Comparison of ENCODE assay signal across 11 cellular contexts in the genomic region with DNA sequence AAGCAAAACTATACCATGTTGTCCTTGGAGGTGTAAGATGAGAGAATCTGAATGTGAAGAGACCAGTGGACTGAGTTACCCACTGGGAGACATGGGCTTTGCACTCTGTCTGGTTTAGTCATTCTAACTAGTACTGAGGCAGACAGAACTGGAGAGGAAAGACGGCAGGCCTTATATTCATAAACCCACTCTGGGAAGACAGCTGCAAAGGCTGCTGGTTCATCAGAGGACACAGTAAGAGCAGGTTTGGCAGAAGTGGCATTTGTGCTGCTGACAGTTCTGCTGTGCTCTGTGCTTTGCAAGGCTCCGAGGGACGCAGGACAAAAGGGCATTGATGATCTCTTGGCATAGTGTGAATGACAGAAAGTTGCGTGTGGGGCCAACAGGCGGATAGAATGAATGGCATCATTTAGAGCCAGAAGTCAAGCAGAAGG.
A peak's percentile ranks its signal among the peaks of the same experiment; 100 is the strongest.
DNase-seq lines count a peak whose midpoint lies in the region; ATAC-seq, FAIRE-seq and TF ChIP-seq lines count a peak whose summit lies in the region.
"Had no signal": no experiment of that assay in that cellular context is flagged by ENCODE, and none has a peak within 500 bp of the region (broad histone marks: within the 10 kb centered on the region; RNA-seq: fewer than 3 reads in every experiment).

No MANE protein-coding gene starts in this region.

- no peak overlapping the region for H4K5ac ChIP-seq in H1 (ENCODE audit: insufficient read length, low read depth, low read length)

- no peak overlapping the region for H3K56ac ChIP-seq in H1 (replicated peaks; ENCODE audit: insufficient read length, low read depth, low read length)

- no peak overlapping the region for H3K4me2 ChIP-seq in H1 (ENCODE audit: insufficient read depth in 1 of 2, low read depth in 2 of 2, low read length in 2 of 2)

- H3K27me3 ChIP-seq in H1 (replicated peaks in 1 of 4; ENCODE audit: control insufficient read depth in 3 of 4, extremely low read depth in 1 of 4, insufficient read depth in 3 of 4, low read length in 3 of 4): no peaks in the 10 kb centered on the region
- H3K27me3 ChIP-seq in liver (ENCODE audit: control insufficient read depth in 4 of 4, insufficient read depth in 4 of 4, low read length in 3 of 4): no peaks in the 10 kb centered on the region
- no peaks in the 10 kb centered on the region for H3K27me3 ChIP-seq in subcutaneous abdominal adipose tissue (ENCODE audit: control insufficient read depth in 5 of 5, insufficient read depth in 4 of 5, low read length in 5 of 5)
- H3K27me3 ChIP-seq in small intestine (ENCODE audit: control insufficient read depth in 2 of 2, insufficient read depth in 2 of 2, low read length in 2 of 2): no peaks in the 10 kb centered on the region
- H3K27me3 ChIP-seq in colonic mucosa: no peaks in the 10 kb centered on the region
- H3K27me3 ChIP-seq: upper lobe of left lung had no signal

- ATAC-seq in HG03280 (IDR thresholded peaks at IDR 0.05; ENCODE audit: unreplicated experiment) (peak; percentile 49), HG02938 (IDR thresholded peaks at IDR 0.05; ENCODE audit: unreplicated experiment) (no peak)

- H3K9me3 ChIP-seq in H1 (ENCODE audit: insufficient read depth in 2 of 2, low read depth in 1 of 2, low read length in 1 of 2) (no peaks in the 10 kb centered on the region), liver (ENCODE audit: control insufficient read depth in 4 of 4, low read length in 3 of 4) (no peaks in the 10 kb centered on the region), subcutaneous abdominal adipose tissue (ENCODE audit: control insufficient read depth in 5 of 5, low read length in 5 of 5) (no peaks in the 10 kb centered on the region), small intestine (ENCODE audit: control insufficient read depth, low read depth) (no peaks in the 10 kb centered on the region), colonic mucosa (no peaks in the 10 kb centered on the region)
- H3K9me3 ChIP-seq: upper lobe of left lung had no signal

- no peak overlapping the region for H3K14ac ChIP-seq in H1 (ENCODE audit: insufficient read length)

- CTCF ChIA-PET in H1 (lab: Charles Lee; ENCODE audit: partially characterized antibody): interaction anchor here (1.2 kb wide), 1 partner anchor 12 kb away, joined by 3 read pairs; no protein-coding TSS in a partner anchor

- no peaks in the 10 kb centered on the region; the same call in 1 of the 2 replicates for H3K23me2 ChIP-seq in H1 (ENCODE audit: low read depth, low read length)

- H2AK5ac ChIP-seq in H1 (ENCODE audit: low read depth, low read length): no peak overlapping the region

- TF ChIP-seq EP300 in H1 (IDR thresholded peaks at IDR 0.05; ENCODE audit: borderline replicate concordance in 1 of 2, low read depth in 2 of 2, low read length in 2 of 2): no peak

- H3K27ac ChIP-seq in H1 (ENCODE audit: low read depth, low read length) (no peak overlapping the region), liver (ENCODE audit: low read depth in 1 of 2, low read length in 2 of 2) (peak overlapping the region; percentile 53 to 58), subcutaneous abdominal adipose tissue (ENCODE audit: low read depth, low read length) (peak overlapping the region; percentile 15), small intestine (ENCODE audit: low read depth in 1 of 2, low read length in 1 of 2) (peak overlapping the region in 1 of 2 donors; percentile 27), colonic mucosa (no peak overlapping the region)

- no peak overlapping the region for H3K23ac ChIP-seq in H1 (ENCODE audit: insufficient read length)

- no peak overlapping the region for H3K18ac ChIP-seq in H1 (ENCODE audit: extremely low read depth, low read length)

- H2BK5ac ChIP-seq in H1 (ENCODE audit: low read depth, low read length): no peak overlapping the region

- no peak for TF ChIP-seq CTCF in H1 (IDR thresholded peaks at IDR 0.05; ENCODE audit: control extremely low read depth in 1 of 3, insufficient read depth in 1 of 3, low read depth in 1 of 3, low read length in 3 of 3)
- no peak for TF ChIP-seq CTCF in liver (IDR thresholded peaks at IDR 0.05; ENCODE audit: low read depth, low read length, missing input control)
- TF ChIP-seq CTCF in colonic mucosa (IDR thresholded peaks at IDR 0.05): no peak

- H4K91ac ChIP-seq in H1 (replicated peaks; ENCODE audit: insufficient read length, low read length): no peak overlapping the region

- H2BK15ac ChIP-seq in H1 (ENCODE audit: low read length): no peak overlapping the region

- H4K8ac ChIP-seq in H1 (ENCODE audit: extremely low read depth, insufficient read depth, low read length): no peak overlapping the region

- no peak overlapping the region for H2BK120ac ChIP-seq in H1 (replicated peaks; ENCODE audit: low read depth, low read length)

- POLR2A ChIA-PET in H1 (lab: Charles Lee; ENCODE audit: partially characterized antibody): no interaction called here

- H3K4me3 ChIP-seq in H1 (ENCODE audit: extremely low read depth in 1 of 4, insufficient read depth in 2 of 4, low read depth in 3 of 4, low read length in 4 of 4) (no peak overlapping the region), liver (ENCODE audit: low read depth in 1 of 3, low read length in 3 of 3) (no peak overlapping the region), subcutaneous abdominal adipose tissue (ENCODE audit: low read depth in 1 of 5, low read length in 5 of 5) (peak overlapping the region in 2 of 5 donors; percentile 4 to 34), small intestine (ENCODE audit: low read depth in 1 of 2, low read length in 2 of 2) (no peak overlapping the region), colonic mucosa (no peak overlapping the region)
- H3K4me3 ChIP-seq: upper lobe of left lung had no signal

- no peaks in the 10 kb centered on the region for H4K20me1 ChIP-seq in H1 (replicated peaks in 1 of 2; ENCODE audit: control insufficient read depth in 1 of 2, insufficient read depth in 2 of 2, low read length in 2 of 2)

- H2BK20ac ChIP-seq in H1 (ENCODE audit: low read length): no peak overlapping the region

- TF ChIP-seq RAD21 in H1 (IDR thresholded peaks at IDR 0.05 in 1 of 2, conservative IDR thresholded peaks at IDR 0.05 in 1 of 2; ENCODE audit: low read depth in 2 of 2, low read length in 2 of 2) (no peak), liver (IDR thresholded peaks at IDR 0.05) (peak; percentile 54 to 68)

- no peaks in the 10 kb centered on the region for H3K4me1 ChIP-seq in H1 (replicated peaks in 1 of 4; ENCODE audit: control insufficient read depth in 3 of 4, insufficient read depth in 4 of 4, low read length in 3 of 4)
- peaks cover 2 to 22% (median 12%) of the 10 kb centered on the region in 4 donors for H3K4me1 ChIP-seq in liver (ENCODE audit: control insufficient read depth in 4 of 4, insufficient read depth in 4 of 4, low read length in 3 of 4)
- peaks cover 4 to 15% (median 5%) of the 10 kb centered on the region in 5 donors for H3K4me1 ChIP-seq in subcutaneous abdominal adipose tissue (ENCODE audit: control insufficient read depth in 5 of 5, insufficient read depth in 5 of 5, low read length in 5 of 5)
- peaks cover 0 to 3% of the 10 kb centered on the region in 2 donors for H3K4me1 ChIP-seq in small intestine (ENCODE audit: control insufficient read depth in 2 of 2, insufficient read depth in 1 of 2, low read depth in 1 of 2, low read length in 1 of 2)
- H3K4me1 ChIP-seq in colonic mucosa: no peaks in the 10 kb centered on the region

- peak overlapping the region; percentile 46; the same call in 1 of the 2 replicates for H2BK12ac ChIP-seq in H1 (ENCODE audit: low read depth, low read length)

- intact Hi-C loops in colonic mucosa (cut with DNase I): no loop called here

- no peaks in the 10 kb centered on the region for H3K79me1 ChIP-seq in H1 (ENCODE audit: low read depth, low read length)

- peak overlapping the region; percentile 31; the same call in 1 of the 2 replicates for H2AFZ ChIP-seq in H1 (ENCODE audit: low read length)

- FAIRE-seq in H1 (lab: Jason Lieb, UNC) (no peak), small intestine (lab: Jason Lieb, UNC) (no peak)

- no peaks in the 10 kb centered on the region for H3K79me2 ChIP-seq in H1 (ENCODE audit: control insufficient read depth in 1 of 2, insufficient read depth in 2 of 2, low read length in 2 of 2)

- H3K36me3 ChIP-seq in H1 (ENCODE audit: control insufficient read depth in 2 of 4, insufficient read depth in 4 of 4, low read length in 3 of 4) (no peaks in the 10 kb centered on the region), liver (ENCODE audit: control insufficient read depth in 4 of 4, insufficient read depth in 3 of 4, low read depth in 1 of 4, low read length in 3 of 4) (no peaks in the 10 kb centered on the region), subcutaneous abdominal adipose tissue (ENCODE audit: control insufficient read depth in 5 of 5, insufficient read depth in 5 of 5, low read length in 5 of 5) (no peaks in the 10 kb centered on the region), small intestine (ENCODE audit: control insufficient read depth in 2 of 2, insufficient read depth in 2 of 2, low read length in 2 of 2) (no peaks in the 10 kb centered on the region), colonic mucosa (no peaks in the 10 kb centered on the region)
- H3K36me3 ChIP-seq: upper lobe of left lung had no signal

- no peak overlapping the region for H3K4ac ChIP-seq in H1 (replicated peaks; ENCODE audit: insufficient read length, low read depth, low read length)

- DNase-seq in H1 (ENCODE audit: low read depth in 1 of 2, low spot score in 2 of 2): no peak
- no peak for DNase-seq in small intestine
- DNase-seq in activated gamma-delta T cell (lab: John Stamatoyannopoulos, UW): no peak
- no peak for DNase-seq in colonic mucosa
- DNase-seq: activated CD4-positive, alpha-beta T cell treated with anti-CD3 and anti-CD28 coated beads, Interleukin-2, amount 50 U/mL, for 1 hour; DMS79; upper lobe of left lung had no signal

- H3K9ac ChIP-seq in H1 (replicated peaks in 1 of 4; ENCODE audit: extremely low read depth in 1 of 4, low read depth in 3 of 4, low read length in 3 of 4) (no peak overlapping the region), liver (ENCODE audit: low read depth in 1 of 2, low read length in 2 of 2) (no peak overlapping the region), subcutaneous abdominal adipose tissue (ENCODE audit: low read length in 5 of 5) (peak overlapping the region in 1 of 5 donors; percentile 5), colonic mucosa (ENCODE audit: low read depth in 2 of 2, low read length in 2 of 2) (no peak overlapping the region)

- 87% methylated on average over 5 of the region's 5 CpGs; no CpG with 5 or more reads in 1 of the 2 experiments for WGBS in H1 (ENCODE audit: extremely low coverage in 1 of 2, insufficient coverage in 1 of 2, insufficient read length in 1 of 2, insufficient replicate concordance in 2 of 2, low coverage in 1 of 2, low lambda C conversion rate in 2 of 2, missing lambda C conversion rate in 1 of 2), 2 experiments
- 24% methylated on average over 5 of the region's 5 CpGs for WGBS in liver
- WGBS in small intestine, 3 donors: 32 to 57% (median 47%) methylated on average over 5 of the region's 5 CpGs

- TF ChIP-seq POLR2A in H1 (IDR thresholded peaks at IDR 0.05; ENCODE audit: control extremely low read depth in 1 of 2, low read depth in 2 of 2, low read length in 2 of 2): no peak

TF ChIP-seq in H1, 55 proteins besides CTCF, POLR2A, EP300 and RAD21 (continues in another document):
- TF ChIP-seq KDM5A (IDR thresholded peaks at IDR 0.05; ENCODE audit: low read length): no peak

Comparison
In these comparisons a context has a peak if more than half of its experiments do, and no peak if none do; other contexts are left out.
1. H3K27ac ChIP-seq: peak in liver (2 of 2) and subcutaneous abdominal adipose tissue (single experiment); none in H1 (single experiment) and colonic mucosa (single experiment).